In the genomic region with DNA sequence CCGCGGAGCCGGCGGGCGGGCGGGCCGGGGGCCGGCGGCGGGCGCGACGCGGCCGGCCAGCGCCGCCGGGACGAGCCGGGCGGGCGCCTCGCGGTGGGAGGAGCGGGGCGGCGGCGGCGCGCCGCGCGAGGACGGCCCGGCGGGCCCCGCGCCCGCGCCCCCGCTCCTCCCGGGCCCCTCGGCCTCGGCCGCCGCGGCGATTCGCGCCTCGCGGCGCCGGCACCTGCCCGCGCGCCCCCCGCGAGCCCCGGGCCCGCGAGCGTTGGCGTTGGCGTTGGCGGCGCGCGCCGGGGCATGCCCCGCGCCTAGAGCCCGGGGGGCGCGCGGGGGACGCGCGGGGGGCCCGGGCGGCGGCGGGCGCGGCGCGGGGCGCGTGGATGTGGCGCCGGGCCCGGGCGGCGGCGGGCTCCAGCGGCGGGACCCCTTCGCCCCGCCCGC, we compare ENCODE assay signal across 8 cellular contexts. TPM values are rescaled to one million over a fixed set of nuclear protein-coding genes. Genes with fewer than 3 reads are reported as not detected.
DNase-seq lines count a peak whose midpoint lies in the region; ATAC-seq and TF ChIP-seq lines count a peak whose summit lies in the region.

SKI (plus strand) TSS at position 163 of the 438 bp plus-strand sequence. CDS start 448 bp downstream, outside the sequence.

- H2AFZ ChIP-seq in hepatocyte = peak within 1 kb of the TSS; percentile 88

- H3K4me1 ChIP-seq in hepatocyte (ENCODE audit: insufficient read depth) = peaks cover 46% of the 10 kb centered on the region
- peaks cover 39 to 48% (median 46%) of the 10 kb centered on the region in 3 donors for H3K4me1 ChIP-seq in skeletal muscle tissue (ENCODE audit: control insufficient read depth in 3 of 3, insufficient read depth in 3 of 3, low read length in 3 of 3)

- H3K4me3 ChIP-seq in hepatocyte (peak within 1 kb of the TSS; percentile 96), skeletal muscle tissue (ENCODE audit: low read length in 3 of 3) (peak within 1 kb of the TSS; percentile 81 to 87 (median 84))

- peaks cover 28% of the 10 kb centered on the region for H3K36me3 Mint-ChIP-seq in activated naive CD8-positive, alpha-beta T cell treated with anti-CD3 and anti-CD28 coated beads for 36 hours

- H4K20me1 ChIP-seq in hepatocyte (ENCODE audit: insufficient read depth, poor library complexity, severe bottlenecking) = peaks cover 46% of the 10 kb centered on the region

- H3K9me3 Mint-ChIP-seq in activated naive CD8-positive, alpha-beta T cell treated with anti-CD3 and anti-CD28 coated beads for 36 hours = no peaks in the 10 kb centered on the region

- ATAC-seq in HG02938 (IDR thresholded peaks at IDR 0.05; ENCODE audit: unreplicated experiment) = peak; percentile 3
- no peak for ATAC-seq in GM21360 (IDR thresholded peaks at IDR 0.05; ENCODE audit: unreplicated experiment)
- no peak for ATAC-seq in HG02970 (IDR thresholded peaks at IDR 0.05; ENCODE audit: low FRiP score, unreplicated experiment)

- H3K27ac ChIP-seq in hepatocyte (peak within 1 kb of the TSS; percentile 100), skeletal muscle tissue (ENCODE audit: low read depth, low read length) (peak within 1 kb of the TSS; percentile 92)

- peak within 1 kb of the TSS; percentile 97 for H3K4me3 Mint-ChIP-seq in activated naive CD8-positive, alpha-beta T cell treated with anti-CD3 and anti-CD28 coated beads for 36 hours

- H3K36me3 ChIP-seq in hepatocyte (replicated peaks; ENCODE audit: insufficient read depth, low read depth) (no peaks in the 10 kb centered on the region), skeletal muscle tissue (ENCODE audit: control insufficient read depth in 3 of 3, insufficient read depth in 3 of 3, low read length in 3 of 3) (no peaks in the 10 kb centered on the region)

- WGBS in hepatocyte (ENCODE audit: low lambda C conversion rate, missing lambda C conversion rate) = no CpG with 5 or more reads among the region's 100 CpGs

- H3K27me3 Mint-ChIP-seq in activated naive CD8-positive, alpha-beta T cell treated with anti-CD3 and anti-CD28 coated beads for 36 hours = no peaks in the 10 kb centered on the region

- peaks cover 20% of the 10 kb centered on the region for H3K4me1 Mint-ChIP-seq in activated naive CD8-positive, alpha-beta T cell treated with anti-CD3 and anti-CD28 coated beads for 36 hours

- H3K9me2 ChIP-seq in hepatocyte (replicated peaks; ENCODE audit: insufficient read depth) = no peaks in the 10 kb centered on the region

- H3K9ac ChIP-seq in skeletal muscle tissue (ENCODE audit: low read depth in 1 of 3, low read length in 3 of 3) = peak within 1 kb of the TSS; percentile 94 to 97 (median 96)

- H3K27ac Mint-ChIP-seq in activated naive CD8-positive, alpha-beta T cell treated with anti-CD3 and anti-CD28 coated beads for 36 hours = peak within 1 kb of the TSS; percentile 94

- peaks cover 54% of the 10 kb centered on the region for H3K79me2 ChIP-seq in hepatocyte

- peak within 1 kb of the TSS; percentile 100 for H3K4me2 ChIP-seq in hepatocyte

- DNase-seq in activated naive CD8-positive, alpha-beta T cell treated with anti-CD3 and anti-CD28 coated beads for 36 hours = no peak
- DNase-seq in hepatocyte (ENCODE audit: low spot score) (no peak), UCSD-AML1 (lab: John Stamatoyannopoulos, UW; ENCODE audit: unreplicated experiment) (no peak), DMS53 (lab: John Stamatoyannopoulos, UW) (no peak)

- H3K27me3 ChIP-seq in hepatocyte = no peaks in the 10 kb centered on the region
- no peaks in the 10 kb centered on the region for H3K27me3 ChIP-seq in skeletal muscle tissue (ENCODE audit: control insufficient read depth in 3 of 3, insufficient read depth in 3 of 3, low read length in 3 of 3)

- TF ChIP-seq CTCF in hepatocyte (IDR thresholded peaks at IDR 0.05; ENCODE audit: poor library complexity) = no peak

- H3K9me3 ChIP-seq in hepatocyte (ENCODE audit: low read depth) = no peaks in the 10 kb centered on the region
- H3K9me3 ChIP-seq in skeletal muscle tissue (ENCODE audit: control insufficient read depth in 3 of 3, low read length in 3 of 3) = no peaks in the 10 kb centered on the region

RNA-seq across cellular contexts. Expression of gene SKI, which starts in this region (rescaled TPM):
- total RNA-seq in activated naive CD8-positive, alpha-beta T cell treated with anti-CD3 and anti-CD28 coated beads for 36 hours = 10 to 100 TPM; 25.4 to 27.3 TPM
- 17.1 and 21.9 TPM in 2 replicates for total RNA-seq in hepatocyte
- polyA plus RNA-seq in hepatocyte = 5.1 and 6.9 TPM in 2 replicates
- 19.3 TPM for total RNA-seq in skeletal muscle tissue
